ENCODE assay signal across 1 cellular context in the genomic region with DNA sequence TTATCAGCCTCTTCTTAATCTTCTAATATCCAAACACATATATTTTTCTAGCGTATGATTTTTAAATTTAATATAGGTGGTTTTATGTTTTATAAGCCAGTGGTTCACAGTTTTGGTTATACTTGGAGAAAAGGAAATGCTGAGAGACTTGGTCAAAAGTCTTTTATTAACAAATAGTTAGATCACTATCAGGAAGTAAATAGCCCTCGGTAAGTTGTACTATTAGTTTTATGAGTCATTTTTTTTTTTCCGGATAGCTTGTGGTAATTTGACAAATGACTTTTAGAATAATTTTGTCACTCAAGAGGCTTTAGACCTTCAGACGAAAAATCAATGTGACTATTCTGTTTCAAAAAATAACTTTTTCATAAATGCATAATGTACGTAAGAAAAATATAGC.
TF ChIP-seq lines count a peak whose summit lies in the region.

No MANE protein-coding gene starts in this region.

TF ChIP-seq in SK-N-SH, 30 proteins besides CTCF, POLR2A, EP300 and RAD21 (continued from another document):
- TF ChIP-seq NFIC (IDR thresholded peaks at IDR 0.05; ENCODE audit: borderline replicate concordance) (no peak), ELF1 (IDR thresholded peaks at IDR 0.05) (no peak)
